In genomic region chr2:148751907-148752306, GRCh38 we compare ENCODE assay signal across 21 cellular contexts.
DNase-seq lines count a peak whose midpoint lies in the region; ATAC-seq and TF ChIP-seq lines count a peak whose summit lies in the region.
"Had no signal": no experiment of that assay in that cellular context is flagged by ENCODE, and none has a peak within 500 bp of the region (broad histone marks: within the 10 kb centered on the region; RNA-seq: fewer than 3 reads in every experiment).

No MANE protein-coding gene starts in this region.

- no peaks in the 10 kb centered on the region for H3F3A ChIP-seq in GM23338 (replicated peaks; ENCODE audit: low read depth)

- peak; percentile 53; the same call in 2 of the 3 replicates for ATAC-seq in GM23338
- no peak for ATAC-seq in naive thymus-derived CD8-positive, alpha-beta T cell
- no peak for ATAC-seq in GM18511 (IDR thresholded peaks at IDR 0.05; ENCODE audit: unreplicated experiment)
- ATAC-seq: A549, HCT116 had no signal

- no peak overlapping the region for H2AFZ ChIP-seq in GM23338

- 66% methylated on average over 4 of the region's 4 CpGs for whole genome bisulfite sequencing in HUES64

- H3K4me1 ChIP-seq in GM23338 (ENCODE audit: insufficient read depth) = peaks cover 42% of the 10 kb centered on the region
- peaks cover 44% of the 10 kb centered on the region for H3K4me1 ChIP-seq in HUES64 (ENCODE audit: insufficient read depth, low read length)
- peaks cover 35% of the 10 kb centered on the region for H3K4me1 ChIP-seq in iPS-20b (ENCODE audit: insufficient read depth, low read length)
- H3K4me1 ChIP-seq in SJCRH30 = peaks cover 14% of the 10 kb centered on the region
- H3K4me1 ChIP-seq: BE2C; BLaER1 treated with 17β-estradiol and CSF1 and Interleukin-3, amounts not matched to agents 10 nM and 100 nM had no signal

- no peak for TF ChIP-seq CTCF in GM23338 (conservative IDR thresholded peaks at IDR 0.05; ENCODE audit: low read depth in 2 of 2)

- no peak overlapping the region for H3K27ac ChIP-seq in GM23338 (ENCODE audit: low read depth)
- H3K27ac ChIP-seq in HUES64 (ENCODE audit: low read depth, low read length) = peak overlapping the region; percentile 22; the same call in 1 of the 2 replicates
- no peak overlapping the region for H3K27ac ChIP-seq in iPS-20b (ENCODE audit: low read length)
- H3K27ac ChIP-seq in SJCRH30 = no peak overlapping the region
- H3K27ac ChIP-seq: A549; BLaER1 treated with 17β-estradiol and CSF1 and Interleukin-3, amounts not matched to agents 10 nM and 100 nM had no signal

- H3K9me3 Mint-ChIP-seq in GM23338 = no peaks in the 10 kb centered on the region
- no peaks in the 10 kb centered on the region for H3K9me3 Mint-ChIP-seq in naive thymus-derived CD8-positive, alpha-beta T cell
- H3K9me3 Mint-ChIP-seq: CD14-positive monocyte; CD4-positive, alpha-beta T cell; CD8-positive, alpha-beta memory T cell; H9 had no signal

- H3K9me2 ChIP-seq in GM23338 (ENCODE audit: insufficient read depth) = no peaks in the 10 kb centered on the region

- no peaks in the 10 kb centered on the region; the same call in 1 of the 2 replicates for H4K20me1 ChIP-seq in GM23338 (replicated peaks; ENCODE audit: insufficient read depth)

- H3K4me3 ChIP-seq in GM23338 (peak overlapping the region; percentile 15; the same call in 1 of the 2 replicates), HUES64 (ENCODE audit: low read length) (no peak overlapping the region), iPS-20b (ENCODE audit: low read length) (peak overlapping the region; percentile 31), SJCRH30 (no peak overlapping the region)
- H3K4me3 ChIP-seq: A549; BLaER1 treated with 17β-estradiol and CSF1 and Interleukin-3, amounts not matched to agents 10 nM and 100 nM had no signal

- H3K4me3 Mint-ChIP-seq in GM23338 = 0 out of 3 replicates have a peak overlapping the region, but pooled peaks have one; percentile 17
- H3K4me3 Mint-ChIP-seq in naive thymus-derived CD8-positive, alpha-beta T cell = no peak overlapping the region
- H3K4me3 Mint-ChIP-seq: CD14-positive monocyte; CD4-positive, alpha-beta T cell; CD8-positive, alpha-beta memory T cell; H9 had no signal

- no peaks in the 10 kb centered on the region for H3K27me3 Mint-ChIP-seq in GM23338 (ENCODE audit: insufficient read depth, low read depth, poor library complexity)
- no peaks in the 10 kb centered on the region for H3K27me3 Mint-ChIP-seq in naive thymus-derived CD8-positive, alpha-beta T cell
- H3K27me3 Mint-ChIP-seq: CD4-positive, alpha-beta T cell; CD8-positive, alpha-beta memory T cell had no signal

- H3K27me3 ChIP-seq in GM23338 (ENCODE audit: insufficient read depth) (no peaks in the 10 kb centered on the region), HUES64 (ENCODE audit: insufficient read depth, low read length) (no peaks in the 10 kb centered on the region), iPS-20b (ENCODE audit: insufficient read depth, low read length) (no peaks in the 10 kb centered on the region), SJCRH30 (no peaks in the 10 kb centered on the region)
- H3K27me3 ChIP-seq: BE2C; BLaER1 treated with 17β-estradiol and CSF1 and Interleukin-3, amounts not matched to agents 10 nM and 100 nM had no signal

- H3K4me1 Mint-ChIP-seq in GM23338 = peaks cover 58% of the 10 kb centered on the region
- H3K4me1 Mint-ChIP-seq in naive thymus-derived CD8-positive, alpha-beta T cell = peaks cover 16 to 46% (median 35%) of the 10 kb centered on the region in 4 donors
- H3K4me1 Mint-ChIP-seq: CD14-positive monocyte had no signal

- peak overlapping the region; percentile 63 for H3K27ac Mint-ChIP-seq in GM23338
- no peak overlapping the region for H3K27ac Mint-ChIP-seq in naive thymus-derived CD8-positive, alpha-beta T cell
- H3K27ac Mint-ChIP-seq: CD14-positive monocyte; CD4-positive, alpha-beta T cell; CD8-positive, alpha-beta memory T cell had no signal

- H3K79me2 ChIP-seq in GM23338 (replicated peaks; ENCODE audit: insufficient read depth) = peaks cover 17% of the 10 kb centered on the region

- H3K9me3 ChIP-seq in HUES64 (ENCODE audit: insufficient read depth, low read depth, low read length) = no peaks in the 10 kb centered on the region
- H3K9me3 ChIP-seq in iPS-20b (ENCODE audit: insufficient read depth, low read depth, low read length) = no peaks in the 10 kb centered on the region
- H3K9me3 ChIP-seq in SJCRH30 (replicated peaks) = no peaks in the 10 kb centered on the region
- H3K9me3 ChIP-seq: A549; BE2C; BLaER1 treated with 17β-estradiol and CSF1 and Interleukin-3, amounts not matched to agents 10 nM and 100 nM had no signal

- DNase-seq in GM23338 (ENCODE audit: low spot score) (peak; percentile 45), SJCRH30 (no peak)
- no peak for DNase-seq in naive thymus-derived CD8-positive, alpha-beta T cell
- DNase-seq: 8988T; ACHN; AML-193; BE2C; CD4-positive, alpha-beta T cell; CD8-positive, alpha-beta memory T cell; DMS53; DMS79 treated with DMSO at 0.1 percent for 48 hours; GF-D8; GOT3; H9 had no signal

- POLR2A ChIA-PET in naive thymus-derived CD8-positive, alpha-beta T cell (lab: Charles Lee) = no interaction called here

- H3K9ac ChIP-seq in HUES64 (ENCODE audit: low read depth, low read length) = no peak overlapping the region
- no peak overlapping the region for H3K9ac ChIP-seq in iPS-20b (ENCODE audit: low read depth, low read length)
- H3K9ac ChIP-seq: BLaER1 treated with 17β-estradiol and CSF1 and Interleukin-3, amounts not matched to agents 10 nM and 100 nM had no signal

- H3K36me3 Mint-ChIP-seq in GM23338 (ENCODE audit: low read depth) = peaks cover 6% of the 10 kb centered on the region; the same call in 2 of the 3 replicates
- H3K36me3 Mint-ChIP-seq in naive thymus-derived CD8-positive, alpha-beta T cell = peaks cover 7 to 65% (median 20%) of the 10 kb centered on the region in 3 donors

- no peaks in the 10 kb centered on the region for H3K36me3 ChIP-seq in GM23338 (ENCODE audit: insufficient read depth)
- peaks cover 10% of the 10 kb centered on the region; the same call in 1 of the 2 replicates for H3K36me3 ChIP-seq in HUES64 (ENCODE audit: insufficient read depth, low read length)
- no peaks in the 10 kb centered on the region for H3K36me3 ChIP-seq in iPS-20b (ENCODE audit: insufficient read depth, low read depth, low read length)
- peaks cover 19% of the 10 kb centered on the region for H3K36me3 ChIP-seq in SJCRH30
- H3K36me3 ChIP-seq: BE2C had no signal

- peak overlapping the region; percentile 59 for H3K4me2 ChIP-seq in GM23338
- H3K4me2 ChIP-seq: A549; BLaER1 treated with 17β-estradiol and CSF1 and Interleukin-3, amounts not matched to agents 10 nM and 100 nM had no signal

TF ChIP-seq in GM23338, 12 proteins besides CTCF, POLR2A, EP300 and RAD21:
- TF ChIP-seq JUNB (IDR thresholded peaks at IDR 0.05; ENCODE audit: unreplicated experiment) (no peak), EZH2phosphoT487 (IDR thresholded peaks at IDR 0.05; ENCODE audit: unreplicated experiment) (no peak), NANOG (IDR thresholded peaks at IDR 0.05; ENCODE audit: borderline replicate concordance) (peak; percentile 52; the same call in 1 of the 2 replicates)
TF ChIP-seq in GM23338: peak in this region for 1.

Comparison
In these comparisons a context has a peak if more than half of its experiments do, and no peak if none do; other contexts are left out.
1. H3K4me3 ChIP-seq: peak in GM23338 (single experiment) and iPS-20b (single experiment); none in HUES64 (single experiment) and SJCRH30 (single experiment).